12 cellular contexts compared by ENCODE assay signal in the genomic region with DNA sequence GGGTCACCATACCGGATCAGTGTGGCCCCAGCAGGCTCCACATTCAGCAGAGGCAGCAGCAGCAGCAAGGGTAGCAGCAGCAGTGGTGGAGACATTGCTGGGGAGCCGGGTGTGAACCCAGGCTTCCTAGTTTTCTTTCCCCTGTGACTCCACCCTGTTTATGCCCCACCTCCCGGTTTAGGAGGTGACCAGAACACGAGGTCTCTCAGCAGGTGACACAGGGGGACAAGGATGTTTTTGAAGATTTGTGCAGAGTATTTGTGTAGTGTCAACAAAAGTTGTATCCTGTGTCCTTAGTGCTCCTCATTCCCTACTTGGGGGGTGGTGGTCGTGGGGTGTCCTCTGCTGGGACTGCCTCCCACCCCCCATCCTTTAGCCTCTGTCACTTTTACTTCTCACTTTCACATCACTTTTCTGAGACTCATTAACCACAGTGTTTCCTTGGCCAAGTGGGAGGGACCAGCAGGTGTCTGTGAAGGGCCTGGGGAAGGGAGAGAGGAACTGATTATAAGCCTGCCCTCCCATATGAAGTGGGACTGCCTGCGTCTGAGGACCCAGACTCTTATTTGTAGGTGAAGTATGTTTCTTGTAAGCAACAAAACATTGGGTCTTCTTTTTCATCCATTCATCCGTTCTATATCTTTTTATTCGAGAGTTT. TPM values are rescaled to one million over a fixed set of nuclear protein-coding genes. Genes with fewer than 3 reads are reported as not detected.
DNase-seq lines count a peak whose midpoint lies in the region; ATAC-seq and TF ChIP-seq lines count a peak whose summit lies in the region.
"Had no signal": no experiment of that assay in that cellular context is flagged by ENCODE, and none has a peak within 500 bp of the region (broad histone marks: within the 10 kb centered on the region; RNA-seq: fewer than 3 reads in every experiment).

No MANE protein-coding gene starts in this region.

- no peaks in the 10 kb centered on the region for H3K9me3 ChIP-seq in transverse colon
- H3K9me3 ChIP-seq: uterus had no signal

- peak overlapping the region; percentile 64 to 80 for H3K27ac Mint-ChIP-seq in activated naive CD4-positive, alpha-beta T cell treated with anti-CD3 and anti-CD28 coated beads, Interleukin-2, amount 50 U/mL, for 72 hours
- H3K27ac Mint-ChIP-seq in activated B cell treated with CpG ODN at 0.5 μM for 24 hours = peak overlapping the region; percentile 96

- CTCF ChIA-PET in activated B cell treated with CpG ODN at 0.5 μM for 24 hours (lab: Charles Lee) = interaction anchor here (1.0 to 1.2 kb wide), 2 partner anchors 9 to 16 kb away, joined by 4 to 6 read pairs; partner anchors contain the start of gene KCNC3

- no peak for TF ChIP-seq EP300 in transverse colon (IDR thresholded peaks at IDR 0.05; ENCODE audit: low read depth)

- peak overlapping the region; percentile 89 for H3K4me3 Mint-ChIP-seq in activated B cell treated with CpG ODN at 0.5 μM for 24 hours
- H3K4me3 Mint-ChIP-seq: neural crest cell had no signal

- DNase-seq in activated naive CD4-positive, alpha-beta T cell treated with anti-CD3 and anti-CD28 coated beads, Interleukin-2, amount 50 U/mL, for 72 hours (ENCODE audit: low spot score in 2 of 2) = no peak
- DNase-seq in activated naive CD4-positive, alpha-beta T cell treated with anti-CD3 and anti-CD28 coated beads, Interleukin-2, amount 50 U/mL, for 16 hours = no peak
- DNase-seq in activated B cell treated with CpG ODN at 0.5 μM for 24 hours = peak; percentile 64
- DNase-seq in transverse colon = no peak
- DNase-seq in NCI-H2196 treated with DMSO at 0.1 percent for 48 hours (lab: John Stamatoyannopoulos, UW; ENCODE audit: unreplicated experiment) = no peak
- DNase-seq in NCI-H2227 (lab: John Stamatoyannopoulos, UW; ENCODE audit: unreplicated experiment) = no peak
- no peak for DNase-seq in NCI-H446 treated with DMSO at 0.1 percent for 48 hours (lab: John Stamatoyannopoulos, UW)
- DNase-seq: IMR-90; stimulated activated CD4-positive, alpha-beta T cell treated with anti-CD3 and anti-CD28 coated beads, Interleukin-4, amount 100 ng/mL, for 24 hours; uterus had no signal

- WGBS in transverse colon (ENCODE audit: low coverage in 1 of 2), 2 donors = 53 to 90% methylated on average over 4 to 8 of the region's 8 CpGs

- peaks cover 4 to 5% of the 10 kb centered on the region in 2 donors for H3K9me3 Mint-ChIP-seq in activated naive CD4-positive, alpha-beta T cell treated with anti-CD3 and anti-CD28 coated beads, Interleukin-2, amount 50 U/mL, for 72 hours
- no peaks in the 10 kb centered on the region for H3K9me3 Mint-ChIP-seq in activated B cell treated with CpG ODN at 0.5 μM for 24 hours

- no peak overlapping the region for H3K27ac ChIP-seq in transverse colon
- H3K27ac ChIP-seq: uterus had no signal

- H3K4me1 Mint-ChIP-seq in activated B cell treated with CpG ODN at 0.5 μM for 24 hours = peaks cover 91% of the 10 kb centered on the region
- H3K4me1 Mint-ChIP-seq: neural crest cell had no signal

- H3K27me3 ChIP-seq in transverse colon = no peaks in the 10 kb centered on the region
- H3K27me3 ChIP-seq: uterus had no signal

- H3K27me3 Mint-ChIP-seq in activated B cell treated with CpG ODN at 0.5 μM for 24 hours = no peaks in the 10 kb centered on the region

- TF ChIP-seq CTCF in activated B cell treated with CpG ODN at 0.5 μM for 24 hours (IDR thresholded peaks at IDR 0.05) (no peak), transverse colon (IDR thresholded peaks at IDR 0.05) (no peak)

- TF ChIP-seq POLR2A in transverse colon (IDR thresholded peaks at IDR 0.05) = peak; percentile 24

- ATAC-seq in activated naive CD4-positive, alpha-beta T cell treated with anti-CD3 and anti-CD28 coated beads, Interleukin-2, amount 50 U/mL, for 72 hours = peak in 1 of 2 donors; percentile 50
- ATAC-seq in HG03066 (IDR thresholded peaks at IDR 0.05; ENCODE audit: low read depth, unreplicated experiment) (peak; percentile 58), activated B cell treated with CpG ODN at 0.5 μM for 24 hours (ENCODE audit: low read depth) (peak; percentile 60)

- H3K4me1 ChIP-seq in transverse colon = no peaks in the 10 kb centered on the region
- H3K4me1 ChIP-seq: uterus had no signal

- H3K4me3 ChIP-seq in transverse colon = no peak overlapping the region
- H3K4me3 ChIP-seq: uterus had no signal

- H3K36me3 ChIP-seq in transverse colon = no peaks in the 10 kb centered on the region
- H3K36me3 ChIP-seq: uterus had no signal

- intact Hi-C loops in activated B cell treated with CpG ODN at 0.5 μM for 24 hours (cut with micrococcal nuclease) = loop anchor here (1.0 to 10.0 kb wide), 5 partner anchors 15 to 1010 kb away; partner anchors contain the start of genes CD37, CTU1, KCNC3 and NR1H2
- intact Hi-C loops in transverse colon (cut with DNase I; ENCODE audit: low total_unique reads) = no loop called here

- peaks cover 6 to 55% of the 10 kb centered on the region in 2 donors for H3K36me3 Mint-ChIP-seq in activated naive CD4-positive, alpha-beta T cell treated with anti-CD3 and anti-CD28 coated beads, Interleukin-2, amount 50 U/mL, for 72 hours
- H3K36me3 Mint-ChIP-seq in activated B cell treated with CpG ODN at 0.5 μM for 24 hours (ENCODE audit: low read depth) = peaks cover 28% of the 10 kb centered on the region

- in situ Hi-C loops in transverse colon (cut with MboI; ENCODE audit: low pct_ligation_motif_present in 1 of 4, low pct_unique_long_range_greater_than_20kb in 1 of 4, low sequenced_read_pairs in 3 of 4) = no loop called here

- POLR2A ChIA-PET in activated B cell treated with CpG ODN at 0.5 μM for 24 hours (lab: Charles Lee) = interaction anchor here (0.6 to 16.5 kb wide), 12 partner anchors 13 to 1981 kb away, joined by 3 to 408 read pairs (median 6); partner anchors contain the start of genes KCNC3, POLD1, SPIB and SYNGR4

RNA-seq across cellular contexts. Expression of gene KCNC3, which starts 15.6 kb away (rescaled TPM):
- total RNA-seq in activated naive CD4-positive, alpha-beta T cell treated with anti-CD3 and anti-CD28 coated beads, Interleukin-2, amount 50 U/mL, for 72 hours = 10 to 100 TPM in 1 of 2 donors, 1 to 10 TPM in 1; 5.1 to 24.1 TPM
- total RNA-seq in activated B cell treated with CpG ODN at 0.5 μM for 24 hours (34.5 and 44.3 TPM in 2 replicates), transverse colon (under 1 TPM; 0.27 to 0.64 (median 0.49) TPM)
- total RNA-seq: IMR-90 had no signal

RNA-seq across cellular contexts. Expression of gene NAPSA, which starts 20.6 kb away (rescaled TPM):
- total RNA-seq in activated naive CD4-positive, alpha-beta T cell treated with anti-CD3 and anti-CD28 coated beads, Interleukin-2, amount 50 U/mL, for 72 hours = 100 to 1,000 TPM in 1 of 2 donors, 10 to 100 TPM in 1; 90.8 to 166 TPM
- 1.4 and 2.4 TPM in 2 replicates for total RNA-seq in activated B cell treated with CpG ODN at 0.5 μM for 24 hours
- 1 to 10 TPM; 1.6 to 5.0 (median 3.1) TPM for total RNA-seq in transverse colon
- total RNA-seq: IMR-90 had no signal

RNA-seq across cellular contexts. Expression of gene NR1H2, which starts 31.5 kb away (rescaled TPM):
- 10 to 100 TPM; 51.1 to 61.2 TPM for total RNA-seq in activated naive CD4-positive, alpha-beta T cell treated with anti-CD3 and anti-CD28 coated beads, Interleukin-2, amount 50 U/mL, for 72 hours
- total RNA-seq in activated B cell treated with CpG ODN at 0.5 μM for 24 hours (66.9 and 79.5 TPM in 2 replicates), transverse colon (100 to 1,000 TPM in 2 of 4 donors, 10 to 100 TPM in 2; 80.8 to 192 (median 102) TPM)

RNA-seq across cellular contexts. Expression of gene POLD1, which starts 39.4 kb away (rescaled TPM):
- 100 to 1,000 TPM; 183 to 254 TPM for total RNA-seq in activated naive CD4-positive, alpha-beta T cell treated with anti-CD3 and anti-CD28 coated beads, Interleukin-2, amount 50 U/mL, for 72 hours
- total RNA-seq in activated B cell treated with CpG ODN at 0.5 μM for 24 hours (58.8 and 65.5 TPM in 2 replicates), transverse colon (10 to 100 TPM; 14.6 to 59.1 (median 25.9) TPM)

Comparison
In these comparisons a context has a peak if more than half of its experiments do, and no peak if none do; other contexts are left out.
1. RNA of gene NAPSA, which starts 20.6 kb away (total RNA-seq): 90.8 to 166 TPM in activated naive CD4-positive, alpha-beta T cell treated with anti-CD3 and anti-CD28 coated beads, Interleukin-2, amount 50 U/mL, for 72 hours; 1.6 to 5.0 TPM in transverse colon and 1.4 to 2.4 TPM in activated B cell treated with CpG ODN at 0.5 μM for 24 hours; every median in the first group is over 10 times any median in the second.